Comparison of ENCODE assay signal across 26 cellular contexts in the genomic region with DNA sequence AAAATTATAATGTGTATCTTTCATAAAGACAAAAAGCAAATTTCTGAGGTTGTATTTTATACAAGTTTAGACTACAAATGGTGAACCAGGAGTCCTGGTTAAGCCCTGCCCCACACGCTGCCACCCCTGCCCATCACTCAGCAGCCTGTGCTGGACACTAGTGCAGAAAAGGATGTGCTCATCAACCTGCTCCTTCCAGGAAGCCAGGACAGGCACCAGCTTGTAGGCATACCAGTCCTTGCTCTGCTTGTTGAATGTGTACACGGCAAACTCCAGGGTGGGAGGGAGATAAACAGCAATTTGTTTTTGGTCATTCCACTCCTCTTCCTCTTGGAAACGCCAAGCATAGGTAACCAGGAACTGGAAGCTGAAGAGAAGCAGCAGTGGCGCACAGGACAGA. TPM values are rescaled to one million over a fixed set of nuclear protein-coding genes. Genes with fewer than 3 reads are reported as not detected.
"Had no signal": no experiment of that assay in that cellular context is flagged by ENCODE, and none has a peak within 500 bp of the region (broad histone marks: within the 10 kb centered on the region; RNA-seq: fewer than 3 reads in every experiment).

No MANE protein-coding gene starts in this region.

- H3K27ac ChIP-seq: heart left ventricle, neutrophil, sigmoid colon, skin epidermis, stomach, thoracic aorta, transverse colon had no signal

- H3K4me1 Mint-ChIP-seq: naive thymus-derived CD4-positive, alpha-beta T cell; nephron progenitor cell; stimulated activated naive B cell treated with anti-CD40 and anti-IgM and Interleukin-4, amounts not matched to agents 10 μg/mL and 1 μg/mL and 100 μg/mL, for 72 hours had no signal

- DNase-seq: effector memory CD8-positive, alpha-beta T cell; heart left ventricle; hippocampal formation; kidney glomerular epithelial cell; naive thymus-derived CD4-positive, alpha-beta T cell; nephron progenitor cell; sigmoid colon; stimulated activated CD4-positive, alpha-beta T cell treated with anti-CD3 and anti-CD28 coated beads, Interleukin-2, amount 100 ng/mL, for 24 hours; stimulated activated CD4-positive, alpha-beta T cell treated with anti-CD3 and anti-CD28 coated beads, Interleukin-4, amount 100 ng/mL, for 4 hours; stimulated activated naive B cell treated with anti-CD40 and anti-IgM and Interleukin-4, amounts not matched to agents 10 μg/mL and 1 μg/mL and 100 μg/mL, for 72 hours; stomach; substantia nigra; transverse colon had no signal

- H3K9me3 ChIP-seq: neutrophil, sigmoid colon, stomach, thoracic aorta, transverse colon had no signal

- H3K9me3 Mint-ChIP-seq: effector memory CD8-positive, alpha-beta T cell; nephron progenitor cell had no signal

- H3K36me3 ChIP-seq: heart left ventricle, neutrophil, sigmoid colon, stomach, thoracic aorta, transverse colon had no signal

- H3K4me1 ChIP-seq: heart left ventricle, sigmoid colon, stomach, transverse colon had no signal

- H3K4me3 Mint-ChIP-seq: effector memory CD8-positive, alpha-beta T cell; naive thymus-derived CD4-positive, alpha-beta T cell; nephron progenitor cell; stimulated activated naive B cell treated with anti-CD40 and anti-IgM and Interleukin-4, amounts not matched to agents 10 μg/mL and 1 μg/mL and 100 μg/mL, for 72 hours had no signal

- H3K4me3 ChIP-seq: heart left ventricle, sigmoid colon, skin epidermis, stomach, thoracic aorta, transverse colon had no signal

- H3K27ac Mint-ChIP-seq: effector memory CD8-positive, alpha-beta T cell; naive thymus-derived CD4-positive, alpha-beta T cell; nephron progenitor cell; stimulated activated naive B cell treated with anti-CD40 and anti-IgM and Interleukin-4, amounts not matched to agents 10 μg/mL and 1 μg/mL and 100 μg/mL, for 72 hours had no signal

- H3K36me3 Mint-ChIP-seq: naive thymus-derived CD4-positive, alpha-beta T cell; stimulated activated naive B cell treated with anti-CD40 and anti-IgM and Interleukin-4, amounts not matched to agents 10 μg/mL and 1 μg/mL and 100 μg/mL, for 72 hours had no signal

- H3K27me3 ChIP-seq: neutrophil, sigmoid colon, stomach, transverse colon had no signal

RNA-seq across cellular contexts. Expression of a gene that starts 18.1 kb away (rescaled TPM):
- total RNA-seq: frontal cortex; glomerular endothelial cell; heart left ventricle; liver; lung microvascular endothelial cell; mesenteric fat pad; mononuclear cell; naive thymus-derived CD4-positive, alpha-beta T cell; osteoblast; pulmonary artery endothelial cell; sigmoid colon; stomach; thoracic aorta; transverse colon; ureter had no signal
- polyA plus RNA-seq: esophagus; heart left ventricle; liver; naive thymus-derived CD4-positive, alpha-beta T cell; sigmoid colon; stomach had no signal

RNA-seq across cellular contexts. Expression of a gene that starts 55.5 kb away (rescaled TPM):
- total RNA-seq: frontal cortex; glomerular endothelial cell; heart left ventricle; liver; mesenteric fat pad; mononuclear cell; naive thymus-derived CD4-positive, alpha-beta T cell; osteoblast; pulmonary artery endothelial cell; sigmoid colon; stomach; thoracic aorta; transverse colon; ureter had no signal
- polyA plus RNA-seq: heart left ventricle; liver; naive thymus-derived CD4-positive, alpha-beta T cell; sigmoid colon; stomach had no signal

RNA-seq across cellular contexts. Expression of a gene that starts 59.3 kb away (rescaled TPM):
- total RNA-seq: frontal cortex; glomerular endothelial cell; heart left ventricle; liver; lung microvascular endothelial cell; mesenteric fat pad; mononuclear cell; naive thymus-derived CD4-positive, alpha-beta T cell; osteoblast; pulmonary artery endothelial cell; sigmoid colon; stomach; thoracic aorta; transverse colon; ureter had no signal
- polyA plus RNA-seq: esophagus; heart left ventricle; liver; naive thymus-derived CD4-positive, alpha-beta T cell; sigmoid colon; stomach had no signal
